Comparison of ENCODE assay signal across 8 cellular contexts in the genomic region with DNA sequence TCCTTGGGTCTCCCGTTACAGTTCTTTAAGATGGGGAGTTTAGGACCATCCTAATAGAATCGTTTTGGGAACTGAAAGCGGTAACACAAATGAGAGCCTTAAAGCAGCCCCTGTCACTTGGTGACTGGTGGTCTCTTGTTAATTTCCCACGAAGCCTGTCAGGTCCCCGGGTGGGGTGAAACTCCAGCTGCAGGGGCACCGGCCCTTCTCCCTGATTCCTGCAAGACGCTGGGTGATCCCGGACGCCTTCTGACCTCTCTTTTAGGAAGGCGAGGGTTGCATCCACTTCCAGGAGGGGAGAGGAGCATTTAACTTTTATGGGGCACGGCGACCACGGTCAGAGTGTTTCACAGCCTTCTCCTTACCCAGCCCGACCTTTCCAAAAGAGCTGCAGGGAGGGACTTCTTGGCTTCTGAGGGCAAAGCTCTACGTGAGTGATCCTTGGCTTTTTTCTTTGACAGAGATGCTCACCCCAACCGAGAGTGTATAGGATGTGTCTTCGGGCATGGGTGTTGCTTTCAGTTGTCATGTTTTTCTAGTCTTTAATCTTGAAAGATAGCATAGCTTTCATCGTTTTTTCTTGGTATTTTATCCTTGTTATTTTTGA. TPM values are rescaled to one million over a fixed set of nuclear protein-coding genes. Genes with fewer than 3 reads are reported as not detected.
DNase-seq lines count a peak whose midpoint lies in the region; ATAC-seq and TF ChIP-seq lines count a peak whose summit lies in the region.

No MANE protein-coding gene starts in this region.

- peak in 1 of 2 experiments; percentile 13 for DNase-seq in Caco-2
- peak; percentile 9 for DNase-seq in HEK293T (ENCODE audit: extremely low spot score)
- DNase-seq in T-helper 2 cell treated with Interferon-gamma antibody and Interleukin-4, amounts not matched to agents 5 μg/mL and 100 μg/mL, for 36 hours (ENCODE audit: low spot score) = no peak
- DNase-seq in esophagus squamous epithelium (lab: John Stamatoyannopoulos, UW) = no peak
- DNase-seq in RPMI8226 = no peak
- no peak for DNase-seq in foreskin keratinocyte
- DNase-seq in NCI-H524 (lab: John Stamatoyannopoulos, UW) = no peak

- H3K4me3 ChIP-seq in Caco-2 (ENCODE audit: low read depth, low read length) (peak overlapping the region; percentile 88), esophagus squamous epithelium (peak overlapping the region; percentile 64 to 86 (median 71)), neutrophil (ENCODE audit: low read depth in 1 of 2, low read length in 1 of 2) (peak overlapping the region; percentile 69 to 76)

- POLR2A ChIA-PET in Caco-2 (lab: Charles Lee) (no interaction called here), HEK293T (lab: Yijun Ruan, JAX) (interaction anchor here (0.6 to 2.1 kb wide), 4 partner anchors 28 to 391 kb away, joined by 3 to 10 read pairs (median 4); a partner anchor contains a TSS)

- no peak for ATAC-seq in foreskin keratinocyte

- H3K27ac ChIP-seq in esophagus squamous epithelium (peak overlapping the region; percentile 72 to 83 (median 79)), neutrophil (peak overlapping the region; percentile 36), foreskin keratinocyte (no peak overlapping the region)

- no peaks in the 10 kb centered on the region for H3K27me3 ChIP-seq in Caco-2 (replicated peaks; ENCODE audit: control insufficient read depth, insufficient read depth, low read length)
- H3K27me3 ChIP-seq in esophagus squamous epithelium = no peaks in the 10 kb centered on the region
- no peaks in the 10 kb centered on the region for H3K27me3 ChIP-seq in neutrophil
- H3K27me3 ChIP-seq in foreskin keratinocyte = no peaks in the 10 kb centered on the region

- no peaks in the 10 kb centered on the region for H3K27me3 Mint-ChIP-seq in Caco-2 (ENCODE audit: insufficient read depth, unreplicated experiment)
- H3K27me3 Mint-ChIP-seq in T-helper 2 cell treated with Interferon-gamma antibody and Interleukin-4, amounts not matched to agents 5 μg/mL and 100 μg/mL, for 36 hours (ENCODE audit: low read depth) = no peaks in the 10 kb centered on the region

- H3K4me1 ChIP-seq in Caco-2 (no peaks in the 10 kb centered on the region), esophagus squamous epithelium (peaks cover 0 to 25% (median 17%) of the 10 kb centered on the region in 3 donors), neutrophil (ENCODE audit: control insufficient read depth in 1 of 2, insufficient read depth in 1 of 2, low read depth in 1 of 2, low read length in 1 of 2) (peaks cover 16 to 18% of the 10 kb centered on the region in 2 experiments), foreskin keratinocyte (no peaks in the 10 kb centered on the region)

- TF ChIP-seq CTCF in Caco-2 (IDR thresholded peaks at IDR 0.05; ENCODE audit: insufficient read depth in 1 of 2, low read depth in 1 of 2, low read length in 1 of 2, severe bottlenecking in 1 of 2, unreplicated experiment in 1 of 2) = no peak
- TF ChIP-seq CTCF in esophagus squamous epithelium (IDR thresholded peaks at IDR 0.05) = no peak
- no peak for TF ChIP-seq CTCF in neutrophil (IDR thresholded peaks at IDR 0.05)
- TF ChIP-seq CTCF in foreskin keratinocyte (conservative IDR thresholded peaks at IDR 0.05) = no peak

- CTCF ChIA-PET in Caco-2 (lab: Charles Lee) (no interaction called here), HEK293T (lab: Yijun Ruan, JAX) (no interaction called here)

- peak overlapping the region; percentile 91 for H3K4me3 Mint-ChIP-seq in Caco-2 (ENCODE audit: unreplicated experiment)
- H3K4me3 Mint-ChIP-seq in T-helper 2 cell treated with Interferon-gamma antibody and Interleukin-4, amounts not matched to agents 5 μg/mL and 100 μg/mL, for 36 hours = peak overlapping the region; percentile 100

- H3K9me3 Mint-ChIP-seq in Caco-2 (ENCODE audit: unreplicated experiment) = no peaks in the 10 kb centered on the region
- H3K9me3 Mint-ChIP-seq in T-helper 2 cell treated with Interferon-gamma antibody and Interleukin-4, amounts not matched to agents 5 μg/mL and 100 μg/mL, for 36 hours = peaks cover 22% of the 10 kb centered on the region

- no peak for TF ChIP-seq POLR2A in esophagus squamous epithelium (IDR thresholded peaks at IDR 0.05)

- intact Hi-C loops in Caco-2 (cut with micrococcal nuclease; ENCODE audit: unreplicated experiment) (loop anchor here (1.0 to 10.0 kb wide), 12 partner anchors 20 to 386 kb away; a partner anchor contains a TSS), esophagus squamous epithelium (cut with DNase I) (no loop called here)

- TSS peak; percentile 56 for BruUV-seq in Caco-2 (replicated peaks; lab: Mats Ljungman, UMichigan)

- peaks cover 7% of the 10 kb centered on the region for H3K4me1 Mint-ChIP-seq in Caco-2 (ENCODE audit: low read depth, unreplicated experiment)
- peaks cover 15% of the 10 kb centered on the region for H3K4me1 Mint-ChIP-seq in T-helper 2 cell treated with Interferon-gamma antibody and Interleukin-4, amounts not matched to agents 5 μg/mL and 100 μg/mL, for 36 hours (ENCODE audit: low read depth)

- WGBS in esophagus squamous epithelium, 2 donors = 5 to 17% methylated on average over 6 to 7 of the region's 18 CpGs

- peak overlapping the region; percentile 75 for H3K27ac Mint-ChIP-seq in Caco-2 (ENCODE audit: unreplicated experiment)
- peak overlapping the region; percentile 92 for H3K27ac Mint-ChIP-seq in T-helper 2 cell treated with Interferon-gamma antibody and Interleukin-4, amounts not matched to agents 5 μg/mL and 100 μg/mL, for 36 hours

- peaks cover 10% of the 10 kb centered on the region for H3K36me3 Mint-ChIP-seq in Caco-2 (ENCODE audit: insufficient read depth, unreplicated experiment)
- H3K36me3 Mint-ChIP-seq in T-helper 2 cell treated with Interferon-gamma antibody and Interleukin-4, amounts not matched to agents 5 μg/mL and 100 μg/mL, for 36 hours (ENCODE audit: low read depth) = peaks cover 42% of the 10 kb centered on the region

- no peaks in the 10 kb centered on the region for H3K9me3 ChIP-seq in Caco-2
- H3K9me3 ChIP-seq in esophagus squamous epithelium = peaks cover 0 to 26% (median 17%) of the 10 kb centered on the region in 3 donors
- no peaks in the 10 kb centered on the region for H3K9me3 ChIP-seq in neutrophil

- 0 out of 2 replicates have a peak, but pooled peaks cover 1% of the 10 kb centered on the region for H3K36me3 ChIP-seq in Caco-2 (ENCODE audit: control insufficient read depth, insufficient read depth, low read length)
- peaks cover 0 to 35% (median 14%) of the 10 kb centered on the region in 3 donors for H3K36me3 ChIP-seq in esophagus squamous epithelium
- H3K36me3 ChIP-seq in neutrophil = peaks cover 22% of the 10 kb centered on the region

TF ChIP-seq in HEK293T, 16 proteins besides CTCF, POLR2A, EP300 and RAD21:
- TF ChIP-seq ZNF384 (IDR thresholded peaks at IDR 0.05) = no peak
- TF ChIP-seq ELF4 (IDR thresholded peaks at IDR 0.05) = no peak
- no peak for TF ChIP-seq CTBP1 (IDR thresholded peaks at IDR 0.05; ENCODE audit: borderline replicate concordance)
- no peak for TF ChIP-seq HDGF (IDR thresholded peaks at IDR 0.05; ENCODE audit: borderline replicate concordance)
- TF ChIP-seq TARDBP (IDR thresholded peaks at IDR 0.05) = no peak
- no peak for TF ChIP-seq LEF1 (IDR thresholded peaks at IDR 0.05; ENCODE audit: borderline replicate concordance)
- TF ChIP-seq FOXM1 (IDR thresholded peaks at IDR 0.05; ENCODE audit: borderline replicate concordance) = no peak
- TF ChIP-seq FOXK2 (IDR thresholded peaks at IDR 0.05) = no peak
- TF ChIP-seq, protein P1, sequence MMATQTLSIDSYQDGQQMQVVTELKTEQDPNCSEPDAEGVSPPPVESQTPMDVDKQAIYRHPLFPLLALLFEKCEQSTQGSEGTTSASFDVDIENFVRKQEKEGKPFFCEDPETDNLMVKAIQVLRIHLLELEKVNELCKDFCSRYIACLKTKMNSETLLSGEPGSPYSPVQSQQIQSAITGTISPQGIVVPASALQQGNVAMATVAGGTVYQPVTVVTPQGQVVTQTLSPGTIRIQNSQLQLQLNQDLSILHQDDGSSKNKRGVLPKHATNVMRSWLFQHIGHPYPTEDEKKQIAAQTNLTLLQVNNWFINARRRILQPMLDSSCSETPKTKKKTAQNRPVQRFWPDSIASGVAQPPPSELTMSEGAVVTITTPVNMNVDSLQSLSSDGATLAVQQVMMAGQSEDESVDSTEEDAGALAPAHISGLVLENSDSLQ (IDR thresholded peaks at IDR 0.05) = no peak
- TF ChIP-seq NFRKB (IDR thresholded peaks at IDR 0.05) = no peak

RNA-seq across cellular contexts. Expression of a gene that starts 0.7 kb away (rescaled TPM):
- total RNA-seq in Caco-2 (2022) (4.3 and 4.8 TPM in 2 replicates), esophagus squamous epithelium (1 to 10 TPM; 1.2 to 3.1 (median 2.4) TPM), foreskin keratinocyte (2.9 and 3.0 TPM in 2 replicates)
- 0.85 and 0.94 TPM in 2 replicates for polyA plus RNA-seq in foreskin keratinocyte

RNA-seq across cellular contexts. Expression of a gene that starts 19.7 kb away (rescaled TPM):
- total RNA-seq in Caco-2 (2022) (24.7 and 25.9 TPM in 2 replicates), esophagus squamous epithelium (10 to 100 TPM in 1 of 4 donors, 1 to 10 TPM in 3; 5.7 to 23.8 (median 8.2) TPM), foreskin keratinocyte (10.1 and 13.1 TPM in 2 replicates)
- 2.0 and 2.1 TPM in 2 replicates for polyA plus RNA-seq in foreskin keratinocyte

RNA-seq across cellular contexts. Expression of a gene that starts 27.5 kb away (rescaled TPM):
- 9.4 and 13.3 TPM in 2 replicates for total RNA-seq in Caco-2 (2022)
- 1 to 10 TPM in 3 of 4 donors, under 1 TPM in 1; 0.88 to 8.4 (median 3.4) TPM for total RNA-seq in esophagus squamous epithelium
- total RNA-seq in foreskin keratinocyte = 5.5 and 6.2 TPM in 2 replicates
- 1.1 and 1.2 TPM in 2 replicates for polyA plus RNA-seq in foreskin keratinocyte

RNA-seq across cellular contexts. Expression of a gene that starts 41.9 kb away (rescaled TPM):
- total RNA-seq in Caco-2 (2022) (2.3 and 3.6 TPM in 2 replicates), esophagus squamous epithelium (1 to 10 TPM in 2 of 4 donors, under 1 TPM in 2; 0.44 to 1.9 (median 0.80) TPM), foreskin keratinocyte (2.7 and 2.8 TPM in 2 replicates)
- 0.67 and 0.88 TPM in 2 replicates for polyA plus RNA-seq in foreskin keratinocyte

RNA-seq across cellular contexts. Expression of a gene that starts 51.0 kb away (rescaled TPM):
- 27.0 and 28.0 TPM in 2 replicates for total RNA-seq in Caco-2 (2022)
- 10 to 100 TPM in 3 of 4 donors, 1 to 10 TPM in 1; 9.9 to 23.8 (median 12.9) TPM for total RNA-seq in esophagus squamous epithelium
- 8.9 and 9.4 TPM in 2 replicates for total RNA-seq in foreskin keratinocyte
- 9.4 and 10.0 TPM in 2 replicates for polyA plus RNA-seq in foreskin keratinocyte
